In genomic region chr21:36990508-36991205, GRCh38 we compare ENCODE assay signal across 8 cellular contexts. TPM values are rescaled to one million over a fixed set of nuclear protein-coding genes. Genes with fewer than 3 reads are reported as not detected.
DNase-seq lines count a peak whose midpoint lies in the region; ATAC-seq and TF ChIP-seq lines count a peak whose summit lies in the region.

No MANE protein-coding gene starts in this region.

- peaks cover 26% of the 10 kb centered on the region for H3K4me1 Mint-ChIP-seq in endothelial cell (ENCODE audit: unreplicated experiment)

- H3K27me3 Mint-ChIP-seq in endothelial cell (ENCODE audit: unreplicated experiment): peaks cover 12% of the 10 kb centered on the region

- intact Hi-C loops in ovary (cut with DNase I): no loop called here

- H3K36me3 ChIP-seq in DND-41 (ENCODE audit: insufficient read depth, low read length): no peaks in the 10 kb centered on the region
- no peaks in the 10 kb centered on the region; the same call in 1 of the 2 replicates for H3K36me3 ChIP-seq in OCI-LY1 (ENCODE audit: insufficient read depth, low read length)
- no peaks in the 10 kb centered on the region for H3K36me3 ChIP-seq in ovary

- no peaks in the 10 kb centered on the region for H3F3A ChIP-seq in OCI-LY1 (ENCODE audit: insufficient read depth, low read length)

- H3K27ac ChIP-seq in DND-41 (ENCODE audit: low read length) (peak overlapping the region; percentile 86), OCI-LY1 (ENCODE audit: low read depth, low read length, poor library complexity, severe bottlenecking) (no peak overlapping the region), ovary (peak overlapping the region; percentile 83 to 84)

- H3K9ac ChIP-seq in DND-41 (ENCODE audit: low read depth, low read length) (peak overlapping the region; percentile 82), OCI-LY1 (ENCODE audit: low read length) (peak overlapping the region; percentile 65; the same call in 1 of the 2 replicates)

- TF ChIP-seq POLR2A in ovary (IDR thresholded peaks at IDR 0.05): no peak

- peak overlapping the region; percentile 94 for H3K4me3 Mint-ChIP-seq in endothelial cell (ENCODE audit: unreplicated experiment)

- H3K36me3 Mint-ChIP-seq in endothelial cell (ENCODE audit: low read depth, unreplicated experiment): peaks cover 18% of the 10 kb centered on the region

- H3K4me1 ChIP-seq in DND-41 (ENCODE audit: insufficient read depth, low read length) (peaks cover 17% of the 10 kb centered on the region), OCI-LY1 (ENCODE audit: insufficient read depth, low read length, severe bottlenecking) (peaks cover 5% of the 10 kb centered on the region), ovary (ENCODE audit: insufficient read depth) (no peaks in the 10 kb centered on the region)

- WGBS in ovary, 3 donors: 68 to 73% (median 73%) methylated on average over 21 of the region's 21 CpGs

- no peaks in the 10 kb centered on the region for H3K9me3 Mint-ChIP-seq in endothelial cell (ENCODE audit: unreplicated experiment)

- H3K79me2 ChIP-seq in DND-41 (ENCODE audit: insufficient read depth, low read length): no peaks in the 10 kb centered on the region; the same call in 1 of the 2 replicates
- no peaks in the 10 kb centered on the region for H3K79me2 ChIP-seq in OCI-LY1 (ENCODE audit: insufficient read depth, low read length)

- ATAC-seq in DND-41 (ENCODE audit: insufficient read depth, low read depth): no peak; the same call in 2 of the 3 replicates
- ATAC-seq in GM21825 (IDR thresholded peaks at IDR 0.05; ENCODE audit: unreplicated experiment): no peak

- H2AFZ ChIP-seq in DND-41 (ENCODE audit: low read depth, low read length): peak overlapping the region; percentile 100
- H2AFZ ChIP-seq in OCI-LY1 (ENCODE audit: low read length): no peak overlapping the region

- H3K9me2 ChIP-seq in OCI-LY1 (ENCODE audit: low read depth, low read length): no peaks in the 10 kb centered on the region

- H3K4me2 ChIP-seq in DND-41 (ENCODE audit: insufficient read depth, low read length) (peak overlapping the region; percentile 92), OCI-LY1 (ENCODE audit: low read length) (peak overlapping the region; percentile 65)

- no peak for TF ChIP-seq EP300 in ovary (IDR thresholded peaks at IDR 0.05)

- H3K9me3 ChIP-seq in DND-41 (ENCODE audit: insufficient read depth, low read length, severe bottlenecking) (no peaks in the 10 kb centered on the region), OCI-LY1 (ENCODE audit: low read length) (no peaks in the 10 kb centered on the region), ovary (no peaks in the 10 kb centered on the region)

- H4K20me1 ChIP-seq in DND-41 (ENCODE audit: insufficient read depth, low read length) (no peaks in the 10 kb centered on the region), OCI-LY1 (ENCODE audit: insufficient read depth, low read length) (no peaks in the 10 kb centered on the region)

- DNase-seq in DND-41: no peak
- no peak for DNase-seq in endothelial cell (ENCODE audit: low spot score)
- DNase-seq in ovary: no peak
- no peak for DNase-seq in stimulated activated naive CD4-positive, alpha-beta T cell (lab: John Stamatoyannopoulos, UW)
- no peak for DNase-seq in AML-193 (lab: John Stamatoyannopoulos, UW)
- DNase-seq in activated CD4-positive, alpha-beta T cell treated with anti-CD3 and anti-CD28 coated beads, Interleukin-2, amount 50 U/mL, for 1 hour: no peak

- TF ChIP-seq CTCF in DND-41 (IDR thresholded peaks at IDR 0.05; ENCODE audit: borderline replicate concordance, extremely low read depth, low read length, poor library complexity, severe bottlenecking) (no peak), OCI-LY1 (IDR thresholded peaks at IDR 0.05; ENCODE audit: low read length) (no peak), endothelial cell (IDR thresholded peaks at IDR 0.05; ENCODE audit: unreplicated experiment) (no peak), ovary (IDR thresholded peaks at IDR 0.05) (no peak)

- H3K4me3 ChIP-seq in DND-41 (ENCODE audit: low read depth in 1 of 2, low read length in 2 of 2) (peak overlapping the region; percentile 45 to 66; a peak in 3 of 4 replicates), OCI-LY1 (ENCODE audit: low read depth, low read length, poor library complexity, severe bottlenecking) (peak overlapping the region; percentile 62), ovary (peak overlapping the region; percentile 74)

- no peaks in the 10 kb centered on the region for H3K27me3 ChIP-seq in DND-41 (ENCODE audit: insufficient read depth, low read length, poor library complexity)
- no peaks in the 10 kb centered on the region; the same call in 1 of the 2 replicates for H3K27me3 ChIP-seq in OCI-LY1 (ENCODE audit: insufficient read depth, low read length)
- no peaks in the 10 kb centered on the region for H3K27me3 ChIP-seq in ovary

- peak overlapping the region; percentile 94 for H3K27ac Mint-ChIP-seq in endothelial cell (ENCODE audit: unreplicated experiment)

RNA-seq across cellular contexts. Expression of gene RIPPLY3, which starts 15.8 kb away (rescaled TPM):
- total RNA-seq in endothelial cell (ENCODE audit: unreplicated experiment) (86.4 TPM), ovary (not detected)
- not detected for polyA plus RNA-seq in ovary

RNA-seq across cellular contexts. Expression of gene HLCS, which starts 24.2 kb away (rescaled TPM):
- total RNA-seq in endothelial cell (ENCODE audit: unreplicated experiment) (97.4 TPM), ovary (10 to 100 TPM in 6 of 7 donors, 1 to 10 TPM in 1; 8.8 to 20.3 (median 12.6) TPM)
- 10 to 100 TPM in 1 of 2 donors, 1 to 10 TPM in 1; 4.0 to 12.4 TPM for polyA plus RNA-seq in ovary

Comparison
In these comparisons a context has a peak if more than half of its experiments do, and no peak if none do; other contexts are left out.
1. RNA of gene RIPPLY3, which starts 15.8 kb away (total RNA-seq): 86.4 TPM in endothelial cell (single experiment); not detected in ovary; every median in the first group is over 10 times any median in the second.
2. Peak in every context shown above with its lines, with median percentiles within 50 percentile points of each other: H3K4me3 ChIP-seq.